30 cellular contexts compared by ENCODE assay signal in genomic region chr9:95185931-95186330, GRCh38.
"Had no signal": no experiment of that assay in that cellular context is flagged by ENCODE, and none has a peak within 500 bp of the region (broad histone marks: within the 10 kb centered on the region; RNA-seq: fewer than 3 reads in every experiment).

No MANE protein-coding gene starts in this region.

- H3K27ac Mint-ChIP-seq: activated CD4-positive, alpha-beta memory T cell treated with anti-CD3 and anti-CD28 coated beads for 36 hours; activated CD4-positive, alpha-beta T cell treated with anti-CD3 and anti-CD28 coated beads for 36 hours; activated CD4-positive, alpha-beta T cell treated with anti-CD3 and anti-CD28 coated beads, Interleukin-2, amount 10 ng/mL, durations not matched to agents 24 days and 14 days; activated CD8-positive, alpha-beta memory T cell treated with anti-CD3 and anti-CD28 coated beads, Interleukin-2, amount 10 ng/mL, durations not matched to agents 7 days and 5 days; activated CD8-positive, alpha-beta T cell treated with anti-CD3 and anti-CD28 coated beads, Interleukin-2, amount 10 ng/mL, durations not matched to agents 7 days and 5 days; activated naive CD4-positive, alpha-beta T cell treated with anti-CD3 and anti-CD28 coated beads, Interleukin-2, amount 10 ng/mL, durations not matched to agents 7 days and 5 days; activated naive CD4-positive, alpha-beta T cell treated with anti-CD3 and anti-CD28 coated beads, Interleukin-2, amount 50 U/mL, for 72 hours; activated naive CD8-positive, alpha-beta T cell treated with anti-CD3 and anti-CD28 coated beads, Interleukin-2, amount 10 ng/mL, durations not matched to agents 7 days and 5 days; brain; T-cell; T-helper 1 cell treated with Interleukin-12 subunit alpha and Interleukin-12 subunit beta and Interleukin-4 antibody, amounts not matched to agents 30 μg/mL and 1 μg/mL, for 36 hours had no signal

- H3K36me3 Mint-ChIP-seq: activated CD4-positive, alpha-beta memory T cell treated with anti-CD3 and anti-CD28 coated beads for 36 hours; activated CD8-positive, alpha-beta memory T cell treated with anti-CD3 and anti-CD28 coated beads, Interleukin-2, amount 10 ng/mL, durations not matched to agents 7 days and 5 days; activated naive CD4-positive, alpha-beta T cell treated with anti-CD3 and anti-CD28 coated beads, Interleukin-2, amount 50 U/mL, for 72 hours; brain; T-cell had no signal

- H3K4me3 Mint-ChIP-seq: activated CD4-positive, alpha-beta memory T cell treated with anti-CD3 and anti-CD28 coated beads for 36 hours; activated CD4-positive, alpha-beta T cell treated with anti-CD3 and anti-CD28 coated beads for 36 hours; activated CD4-positive, alpha-beta T cell treated with anti-CD3 and anti-CD28 coated beads, Interleukin-2, amount 10 ng/mL, durations not matched to agents 24 days and 14 days; activated CD8-positive, alpha-beta memory T cell treated with anti-CD3 and anti-CD28 coated beads, Interleukin-2, amount 10 ng/mL, durations not matched to agents 7 days and 5 days; activated CD8-positive, alpha-beta T cell treated with anti-CD3 and anti-CD28 coated beads, Interleukin-2, amount 10 ng/mL, durations not matched to agents 7 days and 5 days; activated naive CD4-positive, alpha-beta T cell treated with anti-CD3 and anti-CD28 coated beads, Interleukin-2, amount 10 ng/mL, durations not matched to agents 7 days and 5 days; activated naive CD8-positive, alpha-beta T cell treated with anti-CD3 and anti-CD28 coated beads, Interleukin-2, amount 10 ng/mL, durations not matched to agents 7 days and 5 days; brain; T-cell; T-helper 1 cell treated with Interleukin-12 subunit alpha and Interleukin-12 subunit beta and Interleukin-4 antibody, amounts not matched to agents 30 μg/mL and 1 μg/mL, for 36 hours had no signal

- H3K9me3 ChIP-seq: ascending aorta, breast epithelium, colonic mucosa, gastrocnemius medialis had no signal

- H3K4me1 ChIP-seq: breast epithelium, colonic mucosa, foreskin keratinocyte had no signal

- H3K27me3 ChIP-seq: ascending aorta, breast epithelium, cardiac muscle cell, colonic mucosa, foreskin keratinocyte, gastrocnemius medialis had no signal

- DNase-seq: activated CD4-positive, alpha-beta memory T cell treated with anti-CD3 and anti-CD28 coated beads for 36 hours; activated CD4-positive, alpha-beta T cell treated with anti-CD3 and anti-CD28 coated beads for 36 hours; activated CD4-positive, alpha-beta T cell treated with anti-CD3 and anti-CD28 coated beads, Interleukin-2, amount 10 ng/mL, durations not matched to agents 24 days and 14 days; activated CD4-positive, CD25-positive, alpha-beta regulatory T cell; activated CD4-positive, CD25-positive, alpha-beta regulatory T cell treated with anti-CD3 and anti-CD28 coated beads, Interleukin-2, amount 50 U/mL, for 72 hours; activated CD8-positive, alpha-beta memory T cell treated with anti-CD3 and anti-CD28 coated beads, Interleukin-2, amount 10 ng/mL, durations not matched to agents 7 days and 5 days; activated CD8-positive, alpha-beta memory T cell treated with anti-CD3 and anti-CD28 coated beads, Interleukin-2, amount 50 U/mL, for 4 hours; activated CD8-positive, alpha-beta T cell treated with anti-CD3 and anti-CD28 coated beads, Interleukin-2, amount 10 ng/mL, durations not matched to agents 7 days and 5 days; activated gamma-delta T cell; activated naive CD4-positive, alpha-beta T cell; activated naive CD4-positive, alpha-beta T cell treated with anti-CD3 and anti-CD28 coated beads, Interleukin-2, amount 10 ng/mL, durations not matched to agents 7 days and 5 days; activated naive CD8-positive, alpha-beta T cell treated with anti-CD3 and anti-CD28 coated beads, Interleukin-2, amount 10 ng/mL, durations not matched to agents 7 days and 5 days; activated T-cell treated with anti-CD3 and anti-CD28 coated beads, Interleukin-2, amount 50 U/mL, for 1 hour; activated T-cell treated with anti-CD3 and anti-CD28 coated beads, Interleukin-2, amount 50 U/mL, for 48 hours; central memory CD4-positive, alpha-beta T cell; cerebellar nuclear complex; colonic mucosa; effector CD8-positive, alpha-beta T cell; foreskin keratinocyte; gastrocnemius medialis; SW 1271; T-cell; T-helper 9 cell had no signal

- H3K4me3 ChIP-seq: ascending aorta, breast epithelium, cardiac muscle cell, colonic mucosa, gastrocnemius medialis had no signal

- H3K27me3 Mint-ChIP-seq: activated CD4-positive, alpha-beta memory T cell treated with anti-CD3 and anti-CD28 coated beads for 36 hours; activated CD4-positive, alpha-beta T cell treated with anti-CD3 and anti-CD28 coated beads for 36 hours; activated CD4-positive, alpha-beta T cell treated with anti-CD3 and anti-CD28 coated beads, Interleukin-2, amount 10 ng/mL, durations not matched to agents 24 days and 14 days; activated CD8-positive, alpha-beta memory T cell treated with anti-CD3 and anti-CD28 coated beads, Interleukin-2, amount 10 ng/mL, durations not matched to agents 7 days and 5 days; activated naive CD4-positive, alpha-beta T cell treated with anti-CD3 and anti-CD28 coated beads, Interleukin-2, amount 10 ng/mL, durations not matched to agents 7 days and 5 days; activated naive CD8-positive, alpha-beta T cell treated with anti-CD3 and anti-CD28 coated beads, Interleukin-2, amount 10 ng/mL, durations not matched to agents 7 days and 5 days; brain; T-cell had no signal

- H3K36me3 ChIP-seq: ascending aorta, breast epithelium, cardiac muscle cell, colonic mucosa, gastrocnemius medialis had no signal

- H3K27ac ChIP-seq: ascending aorta, breast epithelium, cardiac muscle cell, colonic mucosa, epithelial cell of prostate, foreskin keratinocyte, gastrocnemius medialis had no signal

- H3K9me3 Mint-ChIP-seq: activated CD4-positive, alpha-beta memory T cell treated with anti-CD3 and anti-CD28 coated beads for 36 hours; activated CD4-positive, alpha-beta T cell treated with anti-CD3 and anti-CD28 coated beads, Interleukin-2, amount 10 ng/mL, durations not matched to agents 24 days and 14 days; activated naive CD4-positive, alpha-beta T cell treated with anti-CD3 and anti-CD28 coated beads, Interleukin-2, amount 10 ng/mL, durations not matched to agents 7 days and 5 days; activated naive CD4-positive, alpha-beta T cell treated with anti-CD3 and anti-CD28 coated beads, Interleukin-2, amount 50 U/mL, for 72 hours; activated naive CD8-positive, alpha-beta T cell treated with anti-CD3 and anti-CD28 coated beads, Interleukin-2, amount 10 ng/mL, durations not matched to agents 7 days and 5 days; brain; T-cell; T-helper 1 cell treated with Interleukin-12 subunit alpha and Interleukin-12 subunit beta and Interleukin-4 antibody, amounts not matched to agents 30 μg/mL and 1 μg/mL, for 36 hours had no signal
